In genomic region chr5:100900142-100900795, GRCh38 we compare ENCODE assay signal across 8 cellular contexts. TPM values are rescaled to one million over a fixed set of nuclear protein-coding genes. Genes with fewer than 3 reads are reported as not detected.
DNase-seq lines count a peak whose midpoint lies in the region; ATAC-seq, FAIRE-seq and TF ChIP-seq lines count a peak whose summit lies in the region.

No MANE protein-coding gene starts in this region.

- H3K9me3 Mint-ChIP-seq in progenitor cell of endocrine pancreas (ENCODE audit: low read depth) = peaks cover 3% of the 10 kb centered on the region

- peaks cover 0 to 5% (median 0%) of the 10 kb centered on the region in 11 donors for H3K9me3 ChIP-seq in heart right ventricle

- DNase-seq in NCI-H774 (lab: John Stamatoyannopoulos, UW) (peak; percentile 45), heart right ventricle (peak; percentile 22 to 40), progenitor cell of endocrine pancreas (ENCODE audit: low spot score, unreplicated experiment) (no peak), RCC 7860 (ENCODE audit: low spot score) (no peak)
- peak; percentile 61 for DNase-seq in activated naive CD4-positive, alpha-beta T cell treated with Interleukin-2 at 50 U/mL for 16 hours

- H3K4me3 Mint-ChIP-seq in progenitor cell of endocrine pancreas (ENCODE audit: low read depth) = peak overlapping the region; percentile 74

- peaks cover 0 to 13% (median 0%) of the 10 kb centered on the region in 7 donors for H3K27me3 ChIP-seq in heart right ventricle

- peaks cover 27% of the 10 kb centered on the region for H3K4me1 Mint-ChIP-seq in progenitor cell of endocrine pancreas (ENCODE audit: low read depth)

- peak; percentile 62 for TF ChIP-seq CTCF in GM12874 (IDR thresholded peaks at IDR 0.05; ENCODE audit: insufficient read depth, low read depth, low read length)
- TF ChIP-seq CTCF in heart right ventricle (IDR thresholded peaks at IDR 0.05) = peak in 8 of 9 donors; percentile 11 to 62 (median 41)
- peak; percentile 17 for TF ChIP-seq CTCF in progenitor cell of endocrine pancreas (IDR thresholded peaks at IDR 0.05; ENCODE audit: unreplicated experiment)

- WGBS in heart right ventricle, 2 donors = 3 to 5% methylated on average over 19 of the region's 19 CpGs

- H3K36me3 ChIP-seq in heart right ventricle = peaks cover 0 to 4% (median 0%) of the 10 kb centered on the region in 9 donors

- H3K27ac ChIP-seq in heart right ventricle = peak overlapping the region in 9 of 10 donors; percentile 75 to 96 (median 87)

- no peak for FAIRE-seq in RCC 7860 (lab: Jason Lieb, UNC)

- peaks cover 0 to 49% (median 15%) of the 10 kb centered on the region in 9 donors for H3K4me1 ChIP-seq in heart right ventricle

- H3K27me3 Mint-ChIP-seq in progenitor cell of endocrine pancreas = peaks cover 52% of the 10 kb centered on the region

- intact Hi-C loops in heart right ventricle (cut with DNase I) = loop anchor here in 5 of 10 donors (5.0 to 10.0 kb wide), 12 partner anchors 48 to 365 kb away; partner anchors contain the start of gene FAM174A (in 2 of the 5)

- peak overlapping the region; percentile 30 to 75 (median 61) for H3K4me3 ChIP-seq in heart right ventricle

- ATAC-seq in HG02610 (IDR thresholded peaks at IDR 0.05; ENCODE audit: unreplicated experiment) = peak; percentile 2
- peak; percentile 2 to 55 (median 19) for ATAC-seq in heart right ventricle
- no peak for ATAC-seq in HG02588 (IDR thresholded peaks at IDR 0.05; ENCODE audit: unreplicated experiment)

- H3K27ac Mint-ChIP-seq in progenitor cell of endocrine pancreas = peak overlapping the region; percentile 53

- H3K36me3 Mint-ChIP-seq in progenitor cell of endocrine pancreas (ENCODE audit: insufficient read depth) = no peaks in the 10 kb centered on the region

RNA-seq across cellular contexts. Expression of gene ST8SIA4, which starts 2.8 kb away (rescaled TPM):
- total RNA-seq in heart right ventricle (10 to 100 TPM in 1 of 10 donors, 1 to 10 TPM in 9; 1.6 to 12.9 (median 5.1) TPM), progenitor cell of endocrine pancreas (5.5 and 6.8 TPM in 2 replicates)
- 1 to 10 TPM in 1 of 2 donors, under 1 TPM in 1; 0.70 to 1.5 TPM for polyA plus RNA-seq in heart right ventricle

Comparison
In these comparisons a context has a peak if more than half of its experiments do, and no peak if none do; other contexts are left out.
1. DNase-seq: peak in NCI-H774 (single experiment), activated naive CD4-positive, alpha-beta T cell treated with Interleukin-2 at 50 U/mL for 16 hours (single experiment) and heart right ventricle (2 of 2); none in progenitor cell of endocrine pancreas (single experiment) and RCC 7860 (single experiment).
2. Peak in every context shown above with its lines, with median percentiles within 50 percentile points of each other: CTCF ChIP-seq.